ENCODE assay signal across 35 cellular contexts in genomic region chr9:131484560-131485185, GRCh38. TPM values are rescaled to one million over a fixed set of nuclear protein-coding genes. Genes with fewer than 3 reads are reported as not detected.
DNase-seq lines count a peak whose midpoint lies in the region; ATAC-seq and TF ChIP-seq lines count a peak whose summit lies in the region.
"Had no signal": no experiment of that assay in that cellular context is flagged by ENCODE, and none has a peak within 500 bp of the region (broad histone marks: within the 10 kb centered on the region; RNA-seq: fewer than 3 reads in every experiment).

No MANE protein-coding gene starts in this region.

- H3K9me3 Mint-ChIP-seq in activated T-helper 17 cell treated with anti-CD3 and anti-CD28 coated beads, Interleukin-2, amount 50 U/mL, for 72 hours = no peaks in the 10 kb centered on the region
- H3K9me3 Mint-ChIP-seq in naive thymus-derived CD4-positive, alpha-beta T cell = no peaks in the 10 kb centered on the region
- no peaks in the 10 kb centered on the region for H3K9me3 Mint-ChIP-seq in stimulated activated effector memory CD8-positive, alpha-beta T cell treated with anti-CD3 and anti-CD28 coated beads, Interleukin-12 subunit alpha, Interleukin-12 subunit beta, amount 100 ng/mL, for 72 hours
- H3K9me3 Mint-ChIP-seq: activated naive CD8-positive, alpha-beta T cell treated with anti-CD3 and anti-CD28 coated beads for 36 hours; CD4-positive, alpha-beta memory T cell; naive thymus-derived CD8-positive, alpha-beta T cell had no signal

- H3K9me3 ChIP-seq in breast epithelium (no peaks in the 10 kb centered on the region), mammary epithelial cell (replicated peaks; ENCODE audit: insufficient read depth, low read length) (no peaks in the 10 kb centered on the region)
- no peaks in the 10 kb centered on the region for H3K9me3 ChIP-seq in naive thymus-derived CD4-positive, alpha-beta T cell (ENCODE audit: control insufficient read depth in 2 of 3, low read length in 3 of 3)
- H3K9me3 ChIP-seq: ascending aorta, stomach, tibial artery had no signal

- H3K36me3 ChIP-seq in breast epithelium = peaks cover 20% of the 10 kb centered on the region
- peaks cover 49% of the 10 kb centered on the region for H3K36me3 ChIP-seq in mammary epithelial cell (ENCODE audit: insufficient read depth, low read length)
- H3K36me3 ChIP-seq in naive thymus-derived CD4-positive, alpha-beta T cell (ENCODE audit: control insufficient read depth in 2 of 3, insufficient read depth in 3 of 3, low read length in 3 of 3) = peaks cover 43 to 96% (median 53%) of the 10 kb centered on the region in 3 experiments

- POLR2A ChIA-PET in naive thymus-derived CD4-positive, alpha-beta T cell (lab: Charles Lee) = no interaction called here

- H3K9ac ChIP-seq in mammary epithelial cell (ENCODE audit: insufficient read depth, low read length) = no peak overlapping the region

- H3K36me3 Mint-ChIP-seq in activated T-helper 17 cell treated with anti-CD3 and anti-CD28 coated beads, Interleukin-2, amount 50 U/mL, for 72 hours (ENCODE audit: low read depth) = peaks cover 100% of the 10 kb centered on the region
- peaks cover 4 to 52% (median 20%) of the 10 kb centered on the region in 5 donors for H3K36me3 Mint-ChIP-seq in naive thymus-derived CD4-positive, alpha-beta T cell
- H3K36me3 Mint-ChIP-seq in stimulated activated effector memory CD8-positive, alpha-beta T cell treated with anti-CD3 and anti-CD28 coated beads, Interleukin-12 subunit alpha, Interleukin-12 subunit beta, amount 100 ng/mL, for 72 hours = peaks cover 100% of the 10 kb centered on the region

- H3K4me3 Mint-ChIP-seq in activated T-helper 17 cell treated with anti-CD3 and anti-CD28 coated beads, Interleukin-2, amount 50 U/mL, for 72 hours = no peak overlapping the region
- no peak overlapping the region for H3K4me3 Mint-ChIP-seq in naive thymus-derived CD4-positive, alpha-beta T cell
- H3K4me3 Mint-ChIP-seq in stimulated activated effector memory CD8-positive, alpha-beta T cell treated with anti-CD3 and anti-CD28 coated beads, Interleukin-12 subunit alpha, Interleukin-12 subunit beta, amount 100 ng/mL, for 72 hours = no peak overlapping the region
- H3K4me3 Mint-ChIP-seq: activated naive CD8-positive, alpha-beta T cell treated with anti-CD3 and anti-CD28 coated beads for 36 hours; CD4-positive, alpha-beta memory T cell; naive thymus-derived CD8-positive, alpha-beta T cell had no signal

- H2AFZ ChIP-seq in mammary epithelial cell (ENCODE audit: low read depth, low read length) = no peak overlapping the region
- H2AFZ ChIP-seq: PC-9 had no signal

- no peaks in the 10 kb centered on the region for H3K27me3 Mint-ChIP-seq in activated T-helper 17 cell treated with anti-CD3 and anti-CD28 coated beads, Interleukin-2, amount 50 U/mL, for 72 hours
- no peaks in the 10 kb centered on the region for H3K27me3 Mint-ChIP-seq in naive thymus-derived CD4-positive, alpha-beta T cell
- H3K27me3 Mint-ChIP-seq: activated naive CD8-positive, alpha-beta T cell treated with anti-CD3 and anti-CD28 coated beads for 36 hours; CD4-positive, alpha-beta memory T cell; naive thymus-derived CD8-positive, alpha-beta T cell had no signal

- peak overlapping the region; percentile 84 to 85 for H3K27ac ChIP-seq in breast epithelium
- no peak overlapping the region for H3K27ac ChIP-seq in mammary epithelial cell (ENCODE audit: insufficient read depth, low read depth, low read length)
- H3K27ac ChIP-seq in naive thymus-derived CD4-positive, alpha-beta T cell (ENCODE audit: low read depth, low read length) = no peak overlapping the region
- H3K27ac ChIP-seq: ascending aorta, cardiac muscle cell, coronary artery, epithelial cell of prostate, HL-60, PC-9, tibial artery had no signal

- H3K79me2 ChIP-seq in mammary epithelial cell (ENCODE audit: insufficient read depth, low read length) = peaks cover 30% of the 10 kb centered on the region

- TF ChIP-seq POLR2A in breast epithelium (IDR thresholded peaks at IDR 0.05) = no peak

- in situ Hi-C loops in mammary epithelial cell (cut with MboI; ENCODE audit: low sequenced_read_pairs in 2 of 2) = no loop called here

- H3K4me1 ChIP-seq in breast epithelium (peaks cover 2 to 22% of the 10 kb centered on the region in 2 donors), mammary epithelial cell (ENCODE audit: insufficient read depth, low read length) (peaks cover 14% of the 10 kb centered on the region)
- no peaks in the 10 kb centered on the region for H3K4me1 ChIP-seq in naive thymus-derived CD4-positive, alpha-beta T cell (ENCODE audit: control insufficient read depth in 2 of 2, insufficient read depth in 2 of 2, low read length in 2 of 2)
- H3K4me1 ChIP-seq: ascending aorta had no signal

- TF ChIP-seq CTCF in breast epithelium (IDR thresholded peaks at IDR 0.05) = no peak
- TF ChIP-seq CTCF in mammary epithelial cell (conservative IDR thresholded peaks at IDR 0.05 in 1 of 2, IDR thresholded peaks at IDR 0.05 in 1 of 2; ENCODE audit: extremely low read depth in 1 of 2, insufficient read depth in 1 of 2, low read depth in 1 of 2, low read length in 2 of 2) = no peak

- DNase-seq in breast epithelium (ENCODE audit: low spot score in 2 of 2) = no peak
- no peak for DNase-seq in mammary epithelial cell
- no peak for DNase-seq in naive thymus-derived CD4-positive, alpha-beta T cell
- DNase-seq in stimulated activated effector memory CD8-positive, alpha-beta T cell treated with anti-CD3 and anti-CD28 coated beads, Interleukin-12 subunit alpha, Interleukin-12 subunit beta, amount 100 ng/mL, for 72 hours (ENCODE audit: low spot score in 2 of 2) = no peak
- no peak for DNase-seq in SHP77 treated with DMSO at 0.1 percent for 48 hours (lab: John Stamatoyannopoulos, UW)
- no peak for DNase-seq in NCI-H1092 treated with DMSO at 0.1 percent for 48 hours (lab: John Stamatoyannopoulos, UW)
- DNase-seq: activated CD4-positive, alpha-beta T cell treated with anti-CD3 and anti-CD28 coated beads, Interleukin-2, amount 50 U/mL, for 48 hours; activated naive CD8-positive, alpha-beta T cell treated with anti-CD3 and anti-CD28 coated beads for 36 hours; AML-193; CD4-positive, alpha-beta memory T cell; DMS 273 treated with DMSO at 0.1 percent for 48 hours; effector CD8-positive, alpha-beta T cell; EL; H7; KBM-7; midbrain; naive thymus-derived CD8-positive, alpha-beta T cell; NCI-H1930; NCI-H526 treated with DMSO at 0.1 percent for 48 hours; NK-92 treated with Interleukin-12 subunit alpha and Interleukin-12 subunit beta, amount 100 ng/mL, for 24 hours; occipital lobe; PC-9; SHP77; stimulated activated CD4-positive, alpha-beta T cell treated with anti-CD3 and anti-CD28 coated beads, Interleukin-1b, Interleukin-23, amount 100 ng/mL, for 48 hours; stomach; tibial artery had no signal

- H3K4me1 Mint-ChIP-seq in activated T-helper 17 cell treated with anti-CD3 and anti-CD28 coated beads, Interleukin-2, amount 50 U/mL, for 72 hours = peaks cover 2% of the 10 kb centered on the region
- peaks cover 0 to 16% (median 7%) of the 10 kb centered on the region in 7 donors for H3K4me1 Mint-ChIP-seq in naive thymus-derived CD4-positive, alpha-beta T cell
- peaks cover 7% of the 10 kb centered on the region for H3K4me1 Mint-ChIP-seq in stimulated activated effector memory CD8-positive, alpha-beta T cell treated with anti-CD3 and anti-CD28 coated beads, Interleukin-12 subunit alpha, Interleukin-12 subunit beta, amount 100 ng/mL, for 72 hours

- peak overlapping the region; percentile 50 for H3K27ac Mint-ChIP-seq in activated T-helper 17 cell treated with anti-CD3 and anti-CD28 coated beads, Interleukin-2, amount 50 U/mL, for 72 hours
- H3K27ac Mint-ChIP-seq in naive thymus-derived CD4-positive, alpha-beta T cell = peak overlapping the region in 5 of 9 donors; percentile 1 to 69 (median 29)
- peak overlapping the region; percentile 40 for H3K27ac Mint-ChIP-seq in stimulated activated effector memory CD8-positive, alpha-beta T cell treated with anti-CD3 and anti-CD28 coated beads, Interleukin-12 subunit alpha, Interleukin-12 subunit beta, amount 100 ng/mL, for 72 hours
- H3K27ac Mint-ChIP-seq: activated naive CD8-positive, alpha-beta T cell treated with anti-CD3 and anti-CD28 coated beads for 36 hours had no signal

- ATAC-seq in activated T-helper 17 cell treated with anti-CD3 and anti-CD28 coated beads, Interleukin-2, amount 50 U/mL, for 72 hours (replicated peaks) = no peak
- ATAC-seq in naive thymus-derived CD4-positive, alpha-beta T cell = no peak
- ATAC-seq in stimulated activated effector memory CD8-positive, alpha-beta T cell treated with anti-CD3 and anti-CD28 coated beads, Interleukin-12 subunit alpha, Interleukin-12 subunit beta, amount 100 ng/mL, for 72 hours = no peak
- ATAC-seq in GM19463 (IDR thresholded peaks at IDR 0.05; ENCODE audit: unreplicated experiment) = no peak
- ATAC-seq: activated CD4-positive, CD25-positive, alpha-beta regulatory T cell treated with anti-CD3 and anti-CD28 coated beads, Interleukin-2, amount 50 U/mL, for 24 hours; naive thymus-derived CD8-positive, alpha-beta T cell had no signal

- intact Hi-C loops in breast epithelium (cut with DNase I; ENCODE audit: low total_unique reads) = no loop called here
- intact Hi-C loops in mammary epithelial cell (cut with micrococcal nuclease) = no loop called here
- intact Hi-C loops in naive thymus-derived CD4-positive, alpha-beta T cell (cut with micrococcal nuclease) = no loop called here

- dilution Hi-C loops in mammary epithelial cell (cut with HindIII; ENCODE audit: low sequenced_read_pairs) = loop anchor here (5.0 kb wide), 1 partner anchor 33 kb away; no protein-coding TSS in a partner anchor

- H3K4me2 ChIP-seq in mammary epithelial cell (ENCODE audit: insufficient read depth, low read depth, low read length) = no peak overlapping the region
- H3K4me2 ChIP-seq: PC-9, smooth muscle cell had no signal

- H4K20me1 ChIP-seq in mammary epithelial cell (ENCODE audit: insufficient read depth, low read length) = no peaks in the 10 kb centered on the region

- WGBS in mammary epithelial cell (ENCODE audit: low coverage, missing lambda C conversion rate) = 90% methylated on average over 15 of the region's 15 CpGs

- no TSS peak for BruUV-seq in mammary epithelial cell (replicated peaks; lab: Mats Ljungman, UMichigan)

- H3K27me3 ChIP-seq in breast epithelium = no peaks in the 10 kb centered on the region
- no peaks in the 10 kb centered on the region for H3K27me3 ChIP-seq in mammary epithelial cell (ENCODE audit: insufficient read depth, low read length)
- no peaks in the 10 kb centered on the region for H3K27me3 ChIP-seq in naive thymus-derived CD4-positive, alpha-beta T cell (ENCODE audit: control insufficient read depth in 2 of 2, insufficient read depth in 2 of 2, low read length in 2 of 2)
- H3K27me3 ChIP-seq: ascending aorta, cardiac muscle cell, stomach, tibial artery had no signal

- no peak overlapping the region for H3K4me3 ChIP-seq in breast epithelium
- no peak overlapping the region for H3K4me3 ChIP-seq in mammary epithelial cell (replicated peaks in 1 of 3; ENCODE audit: insufficient read depth in 1 of 3, low read depth in 2 of 3, low read length in 3 of 3)
- H3K4me3 ChIP-seq in naive thymus-derived CD4-positive, alpha-beta T cell (ENCODE audit: low read length) = no peak overlapping the region
- H3K4me3 ChIP-seq: ascending aorta, cardiac muscle cell, coronary artery, PC-9, smooth muscle cell, stomach, tibial artery had no signal

- CTCF ChIA-PET in mammary epithelial cell (lab: Charles Lee; ENCODE audit: low non-redundant PET) = no interaction called here
- CTCF ChIA-PET in naive thymus-derived CD4-positive, alpha-beta T cell (lab: Charles Lee) = no interaction called here

RNA-seq across cellular contexts. Expression of gene POMT1, which starts 18.0 kb away (rescaled TPM):
- total RNA-seq in breast epithelium (10 to 100 TPM; 26.5 to 45.7 (median 26.6) TPM), mammary epithelial cell (10 to 100 TPM; 16.0 to 19.6 TPM)
- polyA plus RNA-seq in mammary epithelial cell = 10.6 TPM
- 8.6 TPM for polyA minus RNA-seq in mammary epithelial cell
- total RNA-seq in activated T-helper 17 cell treated with anti-CD3 and anti-CD28 coated beads, Interleukin-2, amount 50 U/mL, for 72 hours = 10 to 100 TPM; 51.3 to 73.7 TPM
- total RNA-seq in naive thymus-derived CD4-positive, alpha-beta T cell = 10 to 100 TPM; 40.0 to 55.8 (median 47.7) TPM
- polyA plus RNA-seq in naive thymus-derived CD4-positive, alpha-beta T cell = 10 to 100 TPM; 13.3 to 15.1 TPM

RNA-seq across cellular contexts. Expression of gene UCK1, which starts 46.4 kb away (rescaled TPM):
- total RNA-seq in breast epithelium (10 to 100 TPM; 33.4 to 61.0 (median 37.7) TPM), mammary epithelial cell (10 to 100 TPM; 17.5 to 21.7 TPM)
- 22.9 TPM for polyA plus RNA-seq in mammary epithelial cell
- 22.6 TPM for polyA minus RNA-seq in mammary epithelial cell
- 10 to 100 TPM; 22.1 to 23.7 TPM for total RNA-seq in activated T-helper 17 cell treated with anti-CD3 and anti-CD28 coated beads, Interleukin-2, amount 50 U/mL, for 72 hours
- total RNA-seq in naive thymus-derived CD4-positive, alpha-beta T cell = 10 to 100 TPM; 21.8 to 40.1 (median 29.3) TPM
- 10 to 100 TPM; 21.2 to 32.8 TPM for polyA plus RNA-seq in naive thymus-derived CD4-positive, alpha-beta T cell

Comparison
In these comparisons a context has a peak if more than half of its experiments do, and no peak if none do; other contexts are left out.
1. H3K27ac ChIP-seq: peak in breast epithelium (2 of 2); none in mammary epithelial cell (single experiment) and naive thymus-derived CD4-positive, alpha-beta T cell (single experiment).
2. Peak in every context shown above with its lines, with median percentiles within 50 percentile points of each other: H3K27ac Mint-ChIP-seq.